In genomic region chrX:45017946-45018345, GRCh38 we compare ENCODE assay signal across 26 cellular contexts.
"Had no signal": no experiment of that assay in that cellular context is flagged by ENCODE, and none has a peak within 500 bp of the region (broad histone marks: within the 10 kb centered on the region; RNA-seq: fewer than 3 reads in every experiment).

No MANE protein-coding gene starts in this region.

- DNase-seq: activated CD4-positive, alpha-beta T cell treated with anti-CD3 and anti-CD28 coated beads for 48 hours; activated CD4-positive, alpha-beta T cell treated with anti-CD3 and anti-CD28 coated beads, Interleukin-2, amount 50 U/mL, for 48 hours; activated CD4-positive, CD25-positive, alpha-beta regulatory T cell treated with anti-CD3 and anti-CD28 coated beads, Interleukin-2, amount 50 U/mL, for 72 hours; activated CD8-positive, alpha-beta memory T cell treated with anti-CD3 and anti-CD28 coated beads, Interleukin-2, amount 10 ng/mL, durations not matched to agents 7 days and 5 days; activated gamma-delta T cell; activated naive CD4-positive, alpha-beta T cell treated with anti-CD3 and anti-CD28 coated beads for 36 hours; activated naive CD8-positive, alpha-beta T cell treated with anti-CD3 and anti-CD28 coated beads for 36 hours; activated T-cell treated with anti-CD3 and anti-CD28 coated beads, Interleukin-2, amount 50 U/mL, for 24 hours; anterior cingulate cortex; MG63; MV-4-11; NCI-H1092 treated with DMSO at 0.1 percent for 48 hours; NCI-H1417 treated with DMSO at 0.1 percent for 48 hours; NCI-H1694; NCI-H2029; NCI-H2107; NCI-H510A treated with DMSO at 0.1 percent for 48 hours; NCI-H69; SHP77 treated with DMSO at 0.1 percent for 48 hours; T-helper 17 cell; T-helper 9 cell had no signal

- FAIRE-seq: RCC 7860 had no signal

- H3K36me3 ChIP-seq: breast epithelium, MG63 had no signal

- H3K4me3 ChIP-seq: breast epithelium, MG63 had no signal

- H3K4me1 ChIP-seq: breast epithelium had no signal

- H3K27ac Mint-ChIP-seq: activated CD8-positive, alpha-beta memory T cell treated with anti-CD3 and anti-CD28 coated beads, Interleukin-2, amount 10 ng/mL, durations not matched to agents 7 days and 5 days; activated naive CD4-positive, alpha-beta T cell treated with anti-CD3 and anti-CD28 coated beads for 36 hours; activated naive CD8-positive, alpha-beta T cell treated with anti-CD3 and anti-CD28 coated beads for 36 hours; activated T-cell treated with anti-CD3 and anti-CD28 coated beads, Interleukin-2, amount 50 U/mL, for 24 hours; activated T-helper 17 cell treated with anti-CD3 and anti-CD28 coated beads, Interleukin-2, amount 50 U/mL, for 72 hours; T-helper 17 cell; WTC11 had no signal

- H3K27me3 ChIP-seq: breast epithelium, MG63 had no signal

- H3K27ac ChIP-seq: breast epithelium had no signal

- ATAC-seq: activated CD8-positive, alpha-beta memory T cell treated with anti-CD3 and anti-CD28 coated beads, Interleukin-2, amount 10 ng/mL, durations not matched to agents 7 days and 5 days; activated T-helper 17 cell treated with anti-CD3 and anti-CD28 coated beads, Interleukin-2, amount 50 U/mL, for 72 hours; T-helper 17 cell; WTC11 had no signal

- H3K4me3 Mint-ChIP-seq: activated CD8-positive, alpha-beta memory T cell treated with anti-CD3 and anti-CD28 coated beads, Interleukin-2, amount 10 ng/mL, durations not matched to agents 7 days and 5 days; activated naive CD4-positive, alpha-beta T cell treated with anti-CD3 and anti-CD28 coated beads for 36 hours; activated naive CD8-positive, alpha-beta T cell treated with anti-CD3 and anti-CD28 coated beads for 36 hours; activated T-cell treated with anti-CD3 and anti-CD28 coated beads, Interleukin-2, amount 50 U/mL, for 24 hours; activated T-helper 17 cell treated with anti-CD3 and anti-CD28 coated beads, Interleukin-2, amount 50 U/mL, for 72 hours; central memory CD8-positive, alpha-beta T cell; T-helper 17 cell; WTC11 had no signal

- H3K9me3 ChIP-seq: breast epithelium, MG63 had no signal

- H3K9me3 Mint-ChIP-seq: activated naive CD4-positive, alpha-beta T cell treated with anti-CD3 and anti-CD28 coated beads for 36 hours; activated naive CD8-positive, alpha-beta T cell treated with anti-CD3 and anti-CD28 coated beads for 36 hours; activated T-cell treated with anti-CD3 and anti-CD28 coated beads, Interleukin-2, amount 50 U/mL, for 24 hours; activated T-helper 17 cell treated with anti-CD3 and anti-CD28 coated beads, Interleukin-2, amount 50 U/mL, for 72 hours; central memory CD8-positive, alpha-beta T cell; WTC11 had no signal

- H3K27me3 Mint-ChIP-seq: activated CD8-positive, alpha-beta memory T cell treated with anti-CD3 and anti-CD28 coated beads, Interleukin-2, amount 10 ng/mL, durations not matched to agents 7 days and 5 days; activated naive CD8-positive, alpha-beta T cell treated with anti-CD3 and anti-CD28 coated beads for 36 hours; activated T-cell treated with anti-CD3 and anti-CD28 coated beads, Interleukin-2, amount 50 U/mL, for 24 hours; activated T-helper 17 cell treated with anti-CD3 and anti-CD28 coated beads, Interleukin-2, amount 50 U/mL, for 72 hours; central memory CD8-positive, alpha-beta T cell; T-helper 17 cell had no signal

- H3K36me3 Mint-ChIP-seq: WTC11 had no signal
